ENCODE assay signal across 9 cellular contexts in genomic region chr14:89365071-89365801, GRCh38. TPM values are rescaled to one million over a fixed set of nuclear protein-coding genes. Genes with fewer than 3 reads are reported as not detected.
DNase-seq lines count a peak whose midpoint lies in the region; ATAC-seq lines count a peak whose summit lies in the region.
"Had no signal": no experiment of that assay in that cellular context is flagged by ENCODE, and none has a peak within 500 bp of the region (broad histone marks: within the 10 kb centered on the region; RNA-seq: fewer than 3 reads in every experiment).

No MANE protein-coding gene starts in this region.

- intact Hi-C loops in Right ventricle myocardium inferior (cut with DNase I), result no loop called here
- intact Hi-C loops in cardiac septum (cut with DNase I), result loop anchor here (5.0 kb wide), 1 partner anchor 52 kb away; the partner anchor contains the start of gene FOXN3
- intact Hi-C loops in Right ventricle myocardium superior (cut with DNase I), result no loop called here

- DNase-seq in Right ventricle myocardium inferior (ENCODE audit: missing footprints) (no peak), cardiac septum (ENCODE audit: low spot score) (no peak), Right ventricle myocardium superior (no peak), iPS-NIHi11 (ENCODE audit: low spot score) (no peak), OCI-M2 (lab: John Stamatoyannopoulos, UW; ENCODE audit: unreplicated experiment) (no peak)
- peak; percentile 16 to 67 for DNase-seq in activated CD4-positive, alpha-beta T cell treated with anti-CD3 and anti-CD28 coated beads, Interleukin-2, amount 50 U/mL, for 24 hours (ENCODE audit: low read depth in 1 of 2, low spot score in 1 of 2)
- peak in 2 of 3 experiments; percentile 16 to 40 for DNase-seq in stimulated activated CD4-positive, alpha-beta T cell treated with anti-CD3 and anti-CD28 coated beads, TNF-alpha, amount 100 ng/mL, for 4 hours (ENCODE audit: low read depth in 3 of 3)

- ATAC-seq in Right ventricle myocardium inferior (peak; percentile 49), HG03521 (IDR thresholded peaks at IDR 0.05; ENCODE audit: unreplicated experiment) (peak; percentile 85), Right ventricle myocardium superior (ENCODE audit: poor library complexity) (peak; percentile 28)
- ATAC-seq: A549 had no signal

RNA-seq across cellular contexts. Expression of gene FOXN3, which starts 51.8 kb away (rescaled TPM):
- total RNA-seq in Right ventricle myocardium inferior, result 127 TPM
- total RNA-seq in cardiac septum, result 87.6 TPM
- total RNA-seq in Right ventricle myocardium superior, result 122 TPM

Comparison
In these comparisons a context has a peak if more than half of its experiments do, and no peak if none do; other contexts are left out.
1. ATAC-seq: peak in every context shown above with its lines; median percentile 85 in HG03521; 49 in Right ventricle myocardium inferior; 28 in Right ventricle myocardium superior.
2. DNase-seq: peak in activated CD4-positive, alpha-beta T cell treated with anti-CD3 and anti-CD28 coated beads, Interleukin-2, amount 50 U/mL, for 24 hours (2 of 2) and stimulated activated CD4-positive, alpha-beta T cell treated with anti-CD3 and anti-CD28 coated beads, TNF-alpha, amount 100 ng/mL, for 4 hours (2 of 3); none in Right ventricle myocardium inferior (single experiment), cardiac septum (single experiment), Right ventricle myocardium superior (single experiment), iPS-NIHi11 (single experiment) and OCI-M2 (single experiment).